Comparison of ENCODE assay signal across 24 cellular contexts in genomic region chr21:32181415-32181814, GRCh38.
"Had no signal": no experiment of that assay in that cellular context is flagged by ENCODE, and none has a peak within 500 bp of the region (broad histone marks: within the 10 kb centered on the region; RNA-seq: fewer than 3 reads in every experiment).

No MANE protein-coding gene starts in this region.

- H3K27ac ChIP-seq: gastrocnemius medialis, ovary, psoas muscle, spleen, suprapubic skin, tibial artery had no signal

- ATAC-seq: activated CD8-positive, alpha-beta T cell treated with anti-CD3 and anti-CD28 coated beads for 36 hours; activated T-cell treated with anti-CD3 and anti-CD28 coated beads, Interleukin-2, amount 50 U/mL, for 4 hours; activated T-helper 17 cell treated with anti-CD3 and anti-CD28 coated beads, Interleukin-2, amount 50 U/mL, for 72 hours; gastrocnemius medialis; left lobe of liver; psoas muscle had no signal

- DNase-seq: activated CD4-positive, alpha-beta T cell treated with anti-CD3 and anti-CD28 coated beads, Interleukin-2, amount 50 U/mL, for 1 hour; activated CD4-positive, CD25-positive, alpha-beta regulatory T cell treated with anti-CD3 and anti-CD28 coated beads, Interleukin-2, amount 50 U/mL, for 72 hours; activated CD8-positive, alpha-beta T cell treated with anti-CD3 and anti-CD28 coated beads for 36 hours; activated gamma-delta T cell treated with Interleukin-2 at 50 U/mL for 16 hours; activated naive CD4-positive, alpha-beta T cell treated with anti-CD3 and anti-CD28 coated beads, Interleukin-2, amount 50 U/mL, for 16 hours; activated T-cell treated with anti-CD3 and anti-CD28 coated beads, Interleukin-2, amount 50 U/mL, for 4 hours; amniotic stem cell; central memory CD4-positive, alpha-beta T cell; endodermal cell; gastrocnemius medialis; glutamatergic neuron; hippocampal formation; naive B cell; ovary; psoas muscle; spleen; stimulated activated naive CD4-positive, alpha-beta T cell; T-helper 2 cell; tibial artery had no signal

- H3K4me1 ChIP-seq: gastrocnemius medialis, psoas muscle, spleen, suprapubic skin, tibial artery had no signal

- H3K4me3 ChIP-seq: gastrocnemius medialis, ovary, psoas muscle, spleen, suprapubic skin, tibial artery had no signal

- FAIRE-seq: astrocyte, keratinocyte had no signal

- H3K9me3 ChIP-seq: gastrocnemius medialis, ovary, psoas muscle, spleen, suprapubic skin, tibial artery had no signal

- H3K27me3 ChIP-seq: gastrocnemius medialis, ovary, spleen, suprapubic skin, tibial artery had no signal

- H3K36me3 ChIP-seq: gastrocnemius medialis, ovary, spleen, suprapubic skin, tibial artery had no signal
